In genomic region chr1:45340816-45341215, GRCh38 we compare ENCODE assay signal across 8 cellular contexts. TPM values are rescaled to one million over a fixed set of nuclear protein-coding genes. Genes with fewer than 3 reads are reported as not detected.
A peak's percentile ranks its signal among the peaks of the same experiment; 100 is the strongest.
DNase-seq lines count a peak whose midpoint lies in the region; ATAC-seq and TF ChIP-seq lines count a peak whose summit lies in the region.

No MANE protein-coding gene starts in this region.

- H3K4me1 ChIP-seq in cardiac muscle cell (ENCODE audit: low read depth) (peaks cover 5% of the 10 kb centered on the region), SJCRH30 (no peaks in the 10 kb centered on the region; the same call in 1 of the 2 replicates), ovary (ENCODE audit: insufficient read depth) (peaks cover 7% of the 10 kb centered on the region)

- TF ChIP-seq POLR2A in ovary (IDR thresholded peaks at IDR 0.05), result no peak

- intact Hi-C loops in Right ventricle myocardium inferior (cut with DNase I), result loop anchor here (2.0 to 10.0 kb wide), 3 partner anchors 36 to 224 kb away; partner anchors contain the start of gene TESK2
- intact Hi-C loops in ovary (cut with DNase I), result loop anchor here in 1 of 4 donors (10.0 kb wide), 1 partner anchor 244 kb away; the partner anchor contains the start of gene NASP

- no peak for TF ChIP-seq CTCF in cardiac muscle cell (IDR thresholded peaks at IDR 0.05; ENCODE audit: low read depth, low read length)
- TF ChIP-seq CTCF in ovary (IDR thresholded peaks at IDR 0.05), result no peak

- H3K9me3 ChIP-seq in cardiac muscle cell (ENCODE audit: low read depth) (no peaks in the 10 kb centered on the region), SJCRH30 (replicated peaks) (no peaks in the 10 kb centered on the region), ovary (no peaks in the 10 kb centered on the region)

- ATAC-seq in Right ventricle myocardium inferior (no peak), GM19324 (IDR thresholded peaks at IDR 0.05; ENCODE audit: low FRiP score, unreplicated experiment) (no peak)

- 17 to 25% (median 23%) methylated on average over 6 of the region's 6 CpGs for WGBS in ovary, 3 donors

- DNase-seq in cardiac muscle cell (ENCODE audit: low read depth in 1 of 2, low spot score in 1 of 2) (peak in 1 of 2 donors; percentile 17), Right ventricle myocardium inferior (ENCODE audit: missing footprints) (no peak), SJCRH30 (peak in 1 of 2 experiments; percentile 55), epithelial cell of prostate (ENCODE audit: low read depth, low spot score) (no peak), ovary (no peak), NOMO-1 treated with DMSO at 0.1 percent for 48 hours (lab: John Stamatoyannopoulos, UW; ENCODE audit: unreplicated experiment) (no peak), NCI-H524 treated with DMSO at 0.1 percent for 48 hours (lab: John Stamatoyannopoulos, UW) (no peak)

- H3K27me3 ChIP-seq in cardiac muscle cell (no peaks in the 10 kb centered on the region), SJCRH30 (no peaks in the 10 kb centered on the region), ovary (no peaks in the 10 kb centered on the region)

- no peak for TF ChIP-seq EP300 in ovary (IDR thresholded peaks at IDR 0.05)

- H3K27ac ChIP-seq in cardiac muscle cell (peak overlapping the region; percentile 93), SJCRH30 (peak overlapping the region; percentile 90), epithelial cell of prostate (peak overlapping the region; percentile 88), ovary (peak overlapping the region; percentile 77 to 89)

- H3K36me3 ChIP-seq in cardiac muscle cell (peaks cover 14% of the 10 kb centered on the region), SJCRH30 (peaks cover 31% of the 10 kb centered on the region), ovary (no peaks in the 10 kb centered on the region)

- H3K4me3 ChIP-seq in cardiac muscle cell (peak overlapping the region; percentile 69), SJCRH30 (peak overlapping the region; percentile 72), ovary (peak overlapping the region; percentile 55)

RNA-seq across cellular contexts. Expression of gene MUTYH, which starts 0.6 kb away (rescaled TPM):
- total RNA-seq in cardiac muscle cell (25.8 and 35.6 TPM in 2 replicates), Right ventricle myocardium inferior (8.3 TPM), ovary (10 to 100 TPM; 23.0 to 38.8 (median 27.4) TPM)
- polyA plus RNA-seq in cardiac muscle cell (27.1 and 31.0 TPM in 2 replicates), ovary (10 to 100 TPM; 10.6 to 25.3 TPM)
- total RNA-seq in SJCRH30 (2014; rRNA removed; shearing (Covaris generic)), result 12.0 and 17.1 TPM in 2 replicates

RNA-seq across cellular contexts. Expression of gene TOE1, which starts 0.8 kb away (rescaled TPM):
- total RNA-seq in cardiac muscle cell (9.1 and 15.5 TPM in 2 replicates), Right ventricle myocardium inferior (3.8 TPM), ovary (10 to 100 TPM in 3 of 7 donors, 1 to 10 TPM in 4; 6.7 to 16.3 (median 9.0) TPM)
- polyA plus RNA-seq in cardiac muscle cell (8.6 and 13.4 TPM in 2 replicates), ovary (10 to 100 TPM; 10.7 to 13.5 TPM)
- 28.7 and 30.0 TPM in 2 replicates for total RNA-seq in SJCRH30 (2014; rRNA removed; shearing (Covaris generic))

RNA-seq across cellular contexts. Expression of gene HPDL, which starts 14.1 kb away (rescaled TPM):
- 1.4 and 3.3 TPM in 2 replicates for total RNA-seq in cardiac muscle cell
- polyA plus RNA-seq in cardiac muscle cell, result 1.3 and 4.7 TPM in 2 replicates
- total RNA-seq in Right ventricle myocardium inferior, result not detected
- total RNA-seq in SJCRH30 (2014; rRNA removed; shearing (Covaris generic)), result not detected in 2 replicates
- total RNA-seq in ovary, result 1 to 10 TPM in 5 of 7 donors, under 1 TPM in 1, not detected in 1; 0.80 to 2.0 (median 1.4) TPM
- under 1 TPM; 0.12 to 0.62 TPM for polyA plus RNA-seq in ovary
